23 cellular contexts compared by ENCODE assay signal in the genomic region with DNA sequence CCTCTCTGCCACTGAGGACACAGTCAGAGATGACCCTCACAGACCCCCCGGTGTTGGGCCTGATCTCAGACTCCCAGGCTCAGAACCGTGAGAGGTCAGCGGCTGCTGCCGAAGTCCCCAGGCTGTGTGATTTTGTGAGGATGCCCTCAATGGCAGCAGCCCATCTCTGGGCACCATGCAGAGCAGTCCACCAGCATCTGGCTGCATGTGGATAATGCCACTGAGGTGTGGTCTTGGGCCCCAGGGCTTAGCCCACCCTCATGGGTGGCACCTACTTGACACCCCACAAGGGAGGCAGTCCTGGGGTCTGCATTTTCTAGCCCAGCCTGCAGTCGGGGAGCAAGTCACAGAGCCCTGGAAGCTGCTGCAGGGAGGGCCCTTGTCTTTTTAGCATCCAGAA. TPM values are rescaled to one million over a fixed set of nuclear protein-coding genes. Genes with fewer than 3 reads are reported as not detected.
DNase-seq lines count a peak whose midpoint lies in the region; ATAC-seq and TF ChIP-seq lines count a peak whose summit lies in the region.
"Had no signal": no experiment of that assay in that cellular context is flagged by ENCODE, and none has a peak within 500 bp of the region (broad histone marks: within the 10 kb centered on the region; RNA-seq: fewer than 3 reads in every experiment).

No MANE protein-coding gene starts in this region.

- ATAC-seq in activated naive CD8-positive, alpha-beta T cell treated with anti-CD3 and anti-CD28 coated beads, Interleukin-2, amount 10 ng/mL, durations not matched to agents 7 days and 5 days (ENCODE audit: low read depth): no peak
- ATAC-seq: HCT116 had no signal

- H3K14ac ChIP-seq in neuronal stem cell (ENCODE audit: low read length): peak overlapping the region; percentile 14

- no peaks in the 10 kb centered on the region for H3K36me3 Mint-ChIP-seq in activated naive CD8-positive, alpha-beta T cell treated with anti-CD3 and anti-CD28 coated beads, Interleukin-2, amount 10 ng/mL, durations not matched to agents 7 days and 5 days
- H3K36me3 Mint-ChIP-seq in activated naive CD8-positive, alpha-beta T cell treated with anti-CD3 and anti-CD28 coated beads for 36 hours: no peaks in the 10 kb centered on the region
- no peaks in the 10 kb centered on the region for H3K36me3 Mint-ChIP-seq in chondrocyte (ENCODE audit: low read depth)
- H3K36me3 Mint-ChIP-seq in T-helper 2 cell treated with Interferon-gamma antibody and Interleukin-4, amounts not matched to agents 5 μg/mL and 100 μg/mL, for 36 hours (ENCODE audit: low read depth): no peaks in the 10 kb centered on the region
- H3K36me3 Mint-ChIP-seq: CD4-positive, CD25-positive, alpha-beta regulatory T cell; CD8-positive, alpha-beta memory T cell had no signal

- H4K91ac ChIP-seq in neuronal stem cell (ENCODE audit: low read depth, low read length, poor library complexity): peak overlapping the region; percentile 98

- no peak overlapping the region for H4K8ac ChIP-seq in neuronal stem cell (ENCODE audit: low read depth, low read length)

- WGBS in neuronal stem cell (ENCODE audit: extremely low coverage in 2 of 2, insufficient read length in 2 of 2, insufficient replicate concordance in 1 of 2), 2 donors: no CpG with 5 or more reads among the region's 5 CpGs
- 71 to 92% (median 81%) methylated on average over 3 to 5 of the region's 5 CpGs for whole genome bisulfite sequencing in spleen, 5 donors

- H3K4me3 ChIP-seq in neuronal stem cell (ENCODE audit: low read length in 2 of 2) (no peak overlapping the region), spleen (no peak overlapping the region)
- H3K4me3 ChIP-seq: GM23338 had no signal

- H2BK120ac ChIP-seq in neuronal stem cell (ENCODE audit: low read depth, low read length): no peak overlapping the region

- no peak for TF ChIP-seq POLR2A in spleen (IDR thresholded peaks at IDR 0.05)

- no peak overlapping the region for H3K27ac Mint-ChIP-seq in activated naive CD8-positive, alpha-beta T cell treated with anti-CD3 and anti-CD28 coated beads, Interleukin-2, amount 10 ng/mL, durations not matched to agents 7 days and 5 days
- H3K27ac Mint-ChIP-seq in activated naive CD8-positive, alpha-beta T cell treated with anti-CD3 and anti-CD28 coated beads for 36 hours: no peak overlapping the region
- H3K27ac Mint-ChIP-seq in chondrocyte (ENCODE audit: unreplicated experiment): no peak overlapping the region
- no peak overlapping the region for H3K27ac Mint-ChIP-seq in T-helper 2 cell treated with Interferon-gamma antibody and Interleukin-4, amounts not matched to agents 5 μg/mL and 100 μg/mL, for 36 hours
- H3K27ac Mint-ChIP-seq: CD8-positive, alpha-beta memory T cell; GM23338; HFFc6 had no signal

- H3K4me2 ChIP-seq in neuronal stem cell (ENCODE audit: insufficient read depth, low read length, poor library complexity, severe bottlenecking): no peak overlapping the region
- H3K4me2 ChIP-seq: GM23338 had no signal

- H3K9ac ChIP-seq in neuronal stem cell (ENCODE audit: low read depth, low read length, poor library complexity): no peak overlapping the region

- no peak overlapping the region for H2BK15ac ChIP-seq in neuronal stem cell (ENCODE audit: low read length)

- H3K18ac ChIP-seq in neuronal stem cell (ENCODE audit: low read length): peak overlapping the region; percentile 72

- no peak overlapping the region for H2AFZ ChIP-seq in neuronal stem cell (ENCODE audit: low read length)
- H2AFZ ChIP-seq: GM23338 had no signal

- TF ChIP-seq CTCF in chondrocyte (IDR thresholded peaks at IDR 0.05): no peak
- TF ChIP-seq CTCF in spleen (IDR thresholded peaks at IDR 0.05 in 8 of 11, conservative IDR thresholded peaks at IDR 0.05 in 3 of 11): no peak

- H3K9me3 Mint-ChIP-seq in activated naive CD8-positive, alpha-beta T cell treated with anti-CD3 and anti-CD28 coated beads, Interleukin-2, amount 10 ng/mL, durations not matched to agents 7 days and 5 days: no peaks in the 10 kb centered on the region
- no peaks in the 10 kb centered on the region for H3K9me3 Mint-ChIP-seq in activated naive CD8-positive, alpha-beta T cell treated with anti-CD3 and anti-CD28 coated beads for 36 hours
- H3K9me3 Mint-ChIP-seq in chondrocyte (ENCODE audit: low read depth): peaks cover 7% of the 10 kb centered on the region
- no peaks in the 10 kb centered on the region for H3K9me3 Mint-ChIP-seq in T-helper 2 cell treated with Interferon-gamma antibody and Interleukin-4, amounts not matched to agents 5 μg/mL and 100 μg/mL, for 36 hours

- intact Hi-C loops in spleen (cut with DNase I; ENCODE audit: low total_unique reads): no loop called here

- H3K4me1 ChIP-seq in neuronal stem cell (ENCODE audit: control insufficient read depth in 2 of 2, insufficient read depth in 1 of 2, low read depth in 1 of 2, low read length in 2 of 2) (peaks cover 0 to 5% of the 10 kb centered on the region in 2 donors), spleen (peaks cover 0 to 13% (median 9%) of the 10 kb centered on the region in 6 donors)
- H3K4me1 ChIP-seq: BE2C had no signal

- H2AK5ac ChIP-seq in neuronal stem cell (ENCODE audit: low read depth, low read length): peak overlapping the region; percentile 84

- peaks cover 2% of the 10 kb centered on the region for H3K27me3 Mint-ChIP-seq in activated naive CD8-positive, alpha-beta T cell treated with anti-CD3 and anti-CD28 coated beads, Interleukin-2, amount 10 ng/mL, durations not matched to agents 7 days and 5 days
- H3K27me3 Mint-ChIP-seq in activated naive CD8-positive, alpha-beta T cell treated with anti-CD3 and anti-CD28 coated beads for 36 hours: peaks cover 16% of the 10 kb centered on the region
- peaks cover 7% of the 10 kb centered on the region for H3K27me3 Mint-ChIP-seq in chondrocyte (ENCODE audit: low read depth)
- H3K27me3 Mint-ChIP-seq in T-helper 2 cell treated with Interferon-gamma antibody and Interleukin-4, amounts not matched to agents 5 μg/mL and 100 μg/mL, for 36 hours (ENCODE audit: low read depth): no peaks in the 10 kb centered on the region

- no peak overlapping the region for H2BK12ac ChIP-seq in neuronal stem cell (ENCODE audit: low read length)

- H3K4me1 Mint-ChIP-seq in activated naive CD8-positive, alpha-beta T cell treated with anti-CD3 and anti-CD28 coated beads, Interleukin-2, amount 10 ng/mL, durations not matched to agents 7 days and 5 days: no peaks in the 10 kb centered on the region
- H3K4me1 Mint-ChIP-seq in activated naive CD8-positive, alpha-beta T cell treated with anti-CD3 and anti-CD28 coated beads for 36 hours: peaks cover 2% of the 10 kb centered on the region
- H3K4me1 Mint-ChIP-seq in chondrocyte (ENCODE audit: low read depth): no peaks in the 10 kb centered on the region
- no peaks in the 10 kb centered on the region for H3K4me1 Mint-ChIP-seq in T-helper 2 cell treated with Interferon-gamma antibody and Interleukin-4, amounts not matched to agents 5 μg/mL and 100 μg/mL, for 36 hours (ENCODE audit: low read depth)
- H3K4me1 Mint-ChIP-seq: CD4-positive, CD25-positive, alpha-beta regulatory T cell had no signal

- no peak overlapping the region for H3K4me3 Mint-ChIP-seq in activated naive CD8-positive, alpha-beta T cell treated with anti-CD3 and anti-CD28 coated beads, Interleukin-2, amount 10 ng/mL, durations not matched to agents 7 days and 5 days
- H3K4me3 Mint-ChIP-seq in activated naive CD8-positive, alpha-beta T cell treated with anti-CD3 and anti-CD28 coated beads for 36 hours: no peak overlapping the region
- no peak overlapping the region for H3K4me3 Mint-ChIP-seq in chondrocyte (ENCODE audit: unreplicated experiment)
- no peak overlapping the region for H3K4me3 Mint-ChIP-seq in T-helper 2 cell treated with Interferon-gamma antibody and Interleukin-4, amounts not matched to agents 5 μg/mL and 100 μg/mL, for 36 hours
- H3K4me3 Mint-ChIP-seq: CD4-positive, CD25-positive, alpha-beta regulatory T cell; CD8-positive, alpha-beta memory T cell; GM23338; HFFc6 had no signal

- peak; percentile 13 for DNase-seq in activated naive CD8-positive, alpha-beta T cell treated with anti-CD3 and anti-CD28 coated beads, Interleukin-2, amount 10 ng/mL, durations not matched to agents 7 days and 5 days
- DNase-seq in activated naive CD8-positive, alpha-beta T cell treated with anti-CD3 and anti-CD28 coated beads for 36 hours: no peak
- DNase-seq in chondrocyte (ENCODE audit: low spot score) (peak; percentile 56), neuronal stem cell (ENCODE audit: low spot score) (no peak), spleen (peak; percentile 35), AG20443 (ENCODE audit: low spot score) (no peak), EL (no peak)
- DNase-seq in T-helper 2 cell treated with Interferon-gamma antibody and Interleukin-4, amounts not matched to agents 5 μg/mL and 100 μg/mL, for 36 hours (ENCODE audit: low spot score): no peak
- DNase-seq: BE2C; C1 segment of cervical spinal cord; CD4-positive, CD25-positive, alpha-beta regulatory T cell; CD8-positive, alpha-beta memory T cell; COR-L47; DMS 273 treated with DMSO at 0.1 percent for 48 hours; DMS53; DND-41; GDM1; H7; HFFc6; IMR-90 had no signal

- peaks cover 0 to 6% of the 10 kb centered on the region in 2 donors for H3K9me3 ChIP-seq in neuronal stem cell (replicated peaks in 1 of 2; ENCODE audit: control insufficient read depth in 2 of 2, insufficient read depth in 1 of 2, low read depth in 1 of 2, low read length in 2 of 2)
- H3K9me3 ChIP-seq in spleen: no peaks in the 10 kb centered on the region
- H3K9me3 ChIP-seq: BE2C had no signal

- POLR2A ChIA-PET in activated naive CD8-positive, alpha-beta T cell treated with anti-CD3 and anti-CD28 coated beads, Interleukin-2, amount 10 ng/mL, durations not matched to agents 7 days and 5 days (lab: Charles Lee): no interaction called here

- no peaks in the 10 kb centered on the region for H3K79me1 ChIP-seq in neuronal stem cell (ENCODE audit: low read depth, low read length)

- H3K23ac ChIP-seq in neuronal stem cell (ENCODE audit: low read depth, low read length, poor library complexity): no peak overlapping the region

- H2BK5ac ChIP-seq in neuronal stem cell (ENCODE audit: low read length): no peak overlapping the region

- H3K27me3 ChIP-seq in neuronal stem cell (ENCODE audit: control insufficient read depth in 3 of 3, insufficient read depth in 3 of 3, low read depth in 1 of 3, low read length in 3 of 3) (peaks cover 0 to 30% (median 11%) of the 10 kb centered on the region in 3 experiments), spleen (replicated peaks in 1 of 7) (peaks cover 0 to 73% (median 21%) of the 10 kb centered on the region in 7 donors)

- no peak overlapping the region for H3K27ac ChIP-seq in neuronal stem cell (replicated peaks; ENCODE audit: low read length)
- no peak overlapping the region for H3K27ac ChIP-seq in spleen

- no peak overlapping the region for H3K4ac ChIP-seq in neuronal stem cell (ENCODE audit: low read length)

- H3K36me3 ChIP-seq in neuronal stem cell (replicated peaks in 1 of 2; ENCODE audit: control insufficient read depth in 2 of 2, insufficient read depth in 2 of 2, low read length in 2 of 2) (no peaks in the 10 kb centered on the region), spleen (no peaks in the 10 kb centered on the region)
- H3K36me3 ChIP-seq: BE2C had no signal

RNA-seq across cellular contexts. Expression of a gene that starts 5.5 kb away (rescaled TPM):
- total RNA-seq in activated naive CD8-positive, alpha-beta T cell treated with anti-CD3 and anti-CD28 coated beads, Interleukin-2, amount 10 ng/mL, durations not matched to agents 7 days and 5 days: not detected
- total RNA-seq in activated naive CD8-positive, alpha-beta T cell treated with anti-CD3 and anti-CD28 coated beads for 36 hours: not detected
- total RNA-seq in chondrocyte (not detected in 3 replicates), spleen (not detected)
- 0.29 TPM for polyA plus RNA-seq in neuronal stem cell (2013, experiment 1 of 2)
- polyA plus RNA-seq in neuronal stem cell (2013, experiment 2 of 2): 0.29 TPM
- polyA plus RNA-seq in spleen: not detected
- total RNA-seq: A172; CD4-positive, CD25-positive, alpha-beta regulatory T cell; CD8-positive, alpha-beta memory T cell; GM23338; HFFc6; IMR-90 had no signal
- polyA plus RNA-seq: CD4-positive, CD25-positive, alpha-beta regulatory T cell; CD8-positive, alpha-beta memory T cell; GM23338; IMR-90 had no signal

RNA-seq across cellular contexts. Expression of a gene that starts 53.3 kb away (rescaled TPM):
- not detected for total RNA-seq in activated naive CD8-positive, alpha-beta T cell treated with anti-CD3 and anti-CD28 coated beads, Interleukin-2, amount 10 ng/mL, durations not matched to agents 7 days and 5 days
- under 1 TPM; 0.06 to 0.12 TPM for total RNA-seq in activated naive CD8-positive, alpha-beta T cell treated with anti-CD3 and anti-CD28 coated beads for 36 hours
- total RNA-seq in chondrocyte (10.4 to 19.0 TPM (median 18.3 TPM) in 3 replicates), spleen (1 to 10 TPM in 6 of 7 donors, under 1 TPM in 1; 0.51 to 3.2 (median 1.7) TPM)
- 7.9 TPM for polyA plus RNA-seq in neuronal stem cell (2013, experiment 1 of 2)
- polyA plus RNA-seq in neuronal stem cell (2013, experiment 2 of 2): 7.6 TPM
- polyA plus RNA-seq in spleen: under 1 TPM; 0.43 to 0.99 (median 0.44) TPM
- total RNA-seq: CD8-positive, alpha-beta memory T cell; HFFc6; IMR-90 had no signal
- polyA plus RNA-seq: CD4-positive, CD25-positive, alpha-beta regulatory T cell; CD8-positive, alpha-beta memory T cell had no signal

Comparison
In these comparisons a context has a peak if more than half of its experiments do, and no peak if none do; other contexts are left out.
1. DNase-seq: peak in activated naive CD8-positive, alpha-beta T cell treated with anti-CD3 and anti-CD28 coated beads, Interleukin-2, amount 10 ng/mL, durations not matched to agents 7 days and 5 days (single experiment), chondrocyte (single experiment) and spleen (single experiment); none in activated naive CD8-positive, alpha-beta T cell treated with anti-CD3 and anti-CD28 coated beads for 36 hours (single experiment), neuronal stem cell (single experiment), AG20443 (single experiment), T-helper 2 cell treated with Interferon-gamma antibody and Interleukin-4, amounts not matched to agents 5 μg/mL and 100 μg/mL, for 36 hours (single experiment) and EL (single experiment).